Comparison of ENCODE assay signal across 14 cellular contexts in genomic region chr3:197430961-197431910, GRCh38.
DNase-seq lines count a peak whose midpoint lies in the region; ATAC-seq, FAIRE-seq and TF ChIP-seq lines count a peak whose summit lies in the region.
"Had no signal": no experiment of that assay in that cellular context is flagged by ENCODE, and none has a peak within 500 bp of the region (broad histone marks: within the 10 kb centered on the region; RNA-seq: fewer than 3 reads in every experiment).

No MANE protein-coding gene starts in this region.

- RAD21 ChIA-PET in GM12878 (lab: Charles Lee; ENCODE audit: unreplicated experiment), result no interaction called here

- H3K27ac ChIP-seq in GM12878 (ENCODE audit: control insufficient read depth, insufficient read depth), result no peak overlapping the region
- peak overlapping the region in 9 of 10 donors; percentile 33 to 82 (median 61) for H3K27ac ChIP-seq in heart right ventricle
- peak overlapping the region in 4 of 5 donors; percentile 10 to 76 (median 38) for H3K27ac ChIP-seq in stomach

- no peaks in the 10 kb centered on the region for H3K4me1 ChIP-seq in GM12878 (ENCODE audit: control insufficient read depth, insufficient read depth, low read length)
- H3K4me1 ChIP-seq in heart right ventricle, result peaks cover 4 to 52% (median 32%) of the 10 kb centered on the region in 9 donors
- peaks cover 12 to 36% (median 31%) of the 10 kb centered on the region in 4 donors for H3K4me1 ChIP-seq in stomach

- TF ChIP-seq POLR2A in GM12878 (IDR thresholded peaks at IDR 0.05; ENCODE audit: low read depth, low read length) (no peak), stomach (IDR thresholded peaks at IDR 0.05) (no peak)

- H3K27me3 Mint-ChIP-seq in T-helper 2 cell treated with Interferon-gamma antibody and Interleukin-4, amounts not matched to agents 5 μg/mL and 100 μg/mL, for 36 hours (ENCODE audit: low read depth), result peaks cover 9% of the 10 kb centered on the region

- in situ Hi-C loops in GM12878 (cut with MboI), result no loop called here

- TF ChIP-seq RAD21 in GM12878 (IDR thresholded peaks at IDR 0.05; ENCODE audit: insufficient read depth, low read depth, low read length), result no peak

- BruUV-seq in GM12878 (replicated peaks; lab: Mats Ljungman, UMichigan), result no TSS peak

- FAIRE-seq in GM12878 (lab: Jason Lieb, UNC) (no peak), RCC 7860 (lab: Jason Lieb, UNC) (no peak)
- FAIRE-seq: GM18507, islet of Langerhans, small intestine had no signal

- CTCF ChIA-PET in GM12878 (lab: Yijun Ruan, JAX), result interaction anchor here (1.4 kb wide), 1 partner anchor 174 kb away, joined by 6 read pairs; no protein-coding TSS in a partner anchor

- H3K36me3 ChIP-seq in GM12878 (ENCODE audit: control insufficient read depth in 2 of 2, insufficient read depth in 2 of 2, low read length in 1 of 2) (no peaks in the 10 kb centered on the region), heart right ventricle (no peaks in the 10 kb centered on the region), stomach (no peaks in the 10 kb centered on the region)

- WGBS in GM12878 (ENCODE audit: insufficient coverage, insufficient replicate concordance, low lambda C conversion rate, missing lambda C conversion rate), result 84% methylated on average over 7 of the region's 7 CpGs
- WGBS in heart right ventricle, 2 donors, result 77 to 82% methylated on average over 7 of the region's 7 CpGs
- 75 to 93% (median 86%) methylated on average over 7 of the region's 7 CpGs for WGBS in stomach, 5 donors

- H3K9me3 Mint-ChIP-seq in T-helper 2 cell treated with Interferon-gamma antibody and Interleukin-4, amounts not matched to agents 5 μg/mL and 100 μg/mL, for 36 hours, result no peaks in the 10 kb centered on the region
- H3K9me3 Mint-ChIP-seq: naive B cell had no signal

- H3K27me3 ChIP-seq in GM12878 (replicated peaks in 1 of 2; ENCODE audit: control insufficient read depth in 2 of 2, insufficient read depth in 2 of 2, low read length in 1 of 2) (no peaks in the 10 kb centered on the region), heart right ventricle (no peaks in the 10 kb centered on the region), stomach (no peaks in the 10 kb centered on the region)

- no peak overlapping the region for H3K4me3 ChIP-seq in GM12878
- H3K4me3 ChIP-seq in heart right ventricle, result no peak overlapping the region
- H3K4me3 ChIP-seq in stomach, result no peak overlapping the region

- TF ChIP-seq CTCF in GM12878 (IDR thresholded peaks at IDR 0.05 in 2 of 3, conservative IDR thresholded peaks at IDR 0.05 in 1 of 3; ENCODE audit: control insufficient read depth in 2 of 3, extremely low read depth in 1 of 3, insufficient read depth in 1 of 3, low read depth in 3 of 3, low read length in 3 of 3) (no peak), heart right ventricle (IDR thresholded peaks at IDR 0.05) (no peak), stomach (IDR thresholded peaks at IDR 0.05) (no peak)

- DNase-seq in T-helper 2 cell treated with Interferon-gamma antibody and Interleukin-4, amounts not matched to agents 5 μg/mL and 100 μg/mL, for 36 hours (ENCODE audit: low spot score), result no peak
- DNase-seq in T-helper 2 cell, result no peak
- no peak for DNase-seq in GM12878 (ENCODE audit: low read depth, low spot score)
- no peak for DNase-seq in heart right ventricle
- no peak for DNase-seq in stomach
- no peak for DNase-seq in GM19240 (ENCODE audit: insufficient read length, low spot score)
- DNase-seq in RCC 7860 (ENCODE audit: low spot score), result no peak
- DNase-seq: ACHN, amniotic stem cell, naive B cell, small intestine had no signal

- no peaks in the 10 kb centered on the region for H3K9me3 ChIP-seq in GM12878 (replicated peaks; ENCODE audit: control insufficient read depth, insufficient read depth, low read length)
- peaks cover 0 to 15% (median 0%) of the 10 kb centered on the region in 11 donors for H3K9me3 ChIP-seq in heart right ventricle
- H3K9me3 ChIP-seq in stomach, result peaks cover 0 to 15% (median 10%) of the 10 kb centered on the region in 4 donors

- H3K36me3 Mint-ChIP-seq in T-helper 2 cell treated with Interferon-gamma antibody and Interleukin-4, amounts not matched to agents 5 μg/mL and 100 μg/mL, for 36 hours (ENCODE audit: low read depth), result no peaks in the 10 kb centered on the region

- intact Hi-C loops in GM12878 (cut with micrococcal nuclease; ENCODE audit: unreplicated experiment) (no loop called here), heart right ventricle (cut with DNase I) (no loop called here), stomach (cut with DNase I; ENCODE audit: low total_unique reads) (no loop called here)

- ATAC-seq in GM12878, result no peak
- ATAC-seq in heart right ventricle, result peak in 7 of 8 donors; percentile 57 to 84 (median 62)
- ATAC-seq in HG02678 (IDR thresholded peaks at IDR 0.05; ENCODE audit: unreplicated experiment), result no peak

- no peaks in the 10 kb centered on the region for H3K79me2 ChIP-seq in GM12878 (ENCODE audit: control insufficient read depth, insufficient read depth, low read length)

- peaks cover 35% of the 10 kb centered on the region for H3K4me1 Mint-ChIP-seq in T-helper 2 cell treated with Interferon-gamma antibody and Interleukin-4, amounts not matched to agents 5 μg/mL and 100 μg/mL, for 36 hours (ENCODE audit: low read depth)

- H3K27ac Mint-ChIP-seq in T-helper 2 cell treated with Interferon-gamma antibody and Interleukin-4, amounts not matched to agents 5 μg/mL and 100 μg/mL, for 36 hours, result peak overlapping the region; percentile 2

- SMC1A ChIA-PET in GM12878 (lab: Charles Lee; ENCODE audit: uncharacterized antibody, unreplicated experiment), result no interaction called here

- TF ChIP-seq EP300 in GM12878 (IDR thresholded peaks at IDR 0.05; ENCODE audit: borderline replicate concordance in 1 of 2, control insufficient read depth in 1 of 2, low read depth in 2 of 2, low read length in 2 of 2) (no peak), stomach (IDR thresholded peaks at IDR 0.05) (no peak)

- no peaks in the 10 kb centered on the region for H4K20me1 ChIP-seq in GM12878 (ENCODE audit: control insufficient read depth, insufficient read depth)

- H3K4me3 Mint-ChIP-seq in T-helper 2 cell treated with Interferon-gamma antibody and Interleukin-4, amounts not matched to agents 5 μg/mL and 100 μg/mL, for 36 hours, result no peak overlapping the region
- H3K4me3 Mint-ChIP-seq: naive B cell had no signal

- no peak overlapping the region for H3K9ac ChIP-seq in GM12878 (ENCODE audit: control insufficient read depth, insufficient read depth, low read length)

- H3K4me2 ChIP-seq in GM12878 (ENCODE audit: control insufficient read depth, insufficient read depth), result no peak overlapping the region

- H2AFZ ChIP-seq in GM12878 (ENCODE audit: control insufficient read depth, low read depth, low read length), result no peak overlapping the region

- POLR2A ChIA-PET in GM12878 (lab: Charles Lee), result no interaction called here

TF ChIP-seq in GM12878, 131 proteins besides CTCF, POLR2A, EP300 and RAD21:
- TF ChIP-seq NFIC (IDR thresholded peaks at IDR 0.05; ENCODE audit: low read depth, low read length) (peak; percentile 38; the same call in 1 of the 2 replicates), TCF3 (IDR thresholded peaks at IDR 0.05; ENCODE audit: borderline replicate concordance, insufficient read depth, low read depth, low read length) (no peak)

Comparison
In these comparisons a context has a peak if more than half of its experiments do, and no peak if none do; other contexts are left out.
1. ATAC-seq: peak in heart right ventricle (7 of 8); none in GM12878 (single experiment) and HG02678 (single experiment).